Comparison of ENCODE assay signal across 21 cellular contexts in genomic region chr16:50838885-50839284, GRCh38.
"Had no signal": no experiment of that assay in that cellular context is flagged by ENCODE, and none has a peak within 500 bp of the region (broad histone marks: within the 10 kb centered on the region; RNA-seq: fewer than 3 reads in every experiment).

No MANE protein-coding gene starts in this region.

- H3K27ac ChIP-seq: coronary artery, heart left ventricle, left ventricle myocardium inferior, neural progenitor cell, ovary, spleen, thoracic aorta, transverse colon had no signal

- H3K4me3 Mint-ChIP-seq: natural killer cell treated with Interleukin-12 subunit alpha and Interleukin-12 subunit beta and Interleukin-15 and Interleukin-18, amount 100 ng/mL, for 72 hours; neural progenitor cell; stimulated activated memory B cell treated with anti-CD40 and anti-IgM and Interleukin-4, amounts not matched to agents 10 μg/mL and 1 μg/mL and 100 μg/mL, for 72 hours; stimulated activated naive CD8-positive, alpha-beta T cell treated with anti-CD3 and anti-CD28 coated beads, Interleukin-15, Interleukin-2, amounts not matched to agents 100 ng/mL and 50 ng/mL, for 24 hours had no signal

- H3K36me3 Mint-ChIP-seq: natural killer cell treated with Interleukin-12 subunit alpha and Interleukin-12 subunit beta and Interleukin-15 and Interleukin-18, amount 100 ng/mL, for 72 hours; neural progenitor cell; stimulated activated memory B cell treated with anti-CD40 and anti-IgM and Interleukin-4, amounts not matched to agents 10 μg/mL and 1 μg/mL and 100 μg/mL, for 72 hours had no signal

- ATAC-seq: esophagus mucosa; heart left ventricle; sciatic nerve; stimulated activated memory B cell treated with anti-CD40 and anti-IgM and Interleukin-4, amounts not matched to agents 10 μg/mL and 1 μg/mL and 100 μg/mL, for 72 hours had no signal

- DNase-seq: effector memory CD4-positive, alpha-beta T cell; heart left ventricle; hypothalamus; left ventricle myocardium inferior; mesenchymal stem cell; midbrain; ovary; spleen; stimulated activated CD4-positive, alpha-beta T cell treated with anti-CD3 and anti-CD28 coated beads, Interleukin-15, amount 100 ng/mL, for 24 hours; stimulated activated CD4-positive, alpha-beta T cell treated with anti-CD3 and anti-CD28 coated beads, Interleukin-1b, Interleukin-23, amount 100 ng/mL, for 48 hours; stimulated activated CD4-positive, alpha-beta T cell treated with anti-CD3 and anti-CD28 coated beads, Interleukin-4, amount 100 ng/mL, for 24 hours; transverse colon had no signal

- H3K27ac Mint-ChIP-seq: neural progenitor cell; progenitor cell of endocrine pancreas; stimulated activated memory B cell treated with anti-CD40 and anti-IgM and Interleukin-4, amounts not matched to agents 10 μg/mL and 1 μg/mL and 100 μg/mL, for 72 hours; stimulated activated naive CD8-positive, alpha-beta T cell treated with anti-CD3 and anti-CD28 coated beads, Interleukin-15, Interleukin-2, amounts not matched to agents 100 ng/mL and 50 ng/mL, for 24 hours had no signal

- H3K9me3 Mint-ChIP-seq: natural killer cell treated with Interleukin-12 subunit alpha and Interleukin-12 subunit beta and Interleukin-15 and Interleukin-18, amount 100 ng/mL, for 72 hours; stimulated activated memory B cell treated with anti-CD40 and anti-IgM and Interleukin-4, amounts not matched to agents 10 μg/mL and 1 μg/mL and 100 μg/mL, for 72 hours; stimulated activated naive CD8-positive, alpha-beta T cell treated with anti-CD3 and anti-CD28 coated beads, Interleukin-15, Interleukin-2, amounts not matched to agents 100 ng/mL and 50 ng/mL, for 24 hours had no signal
